ENCODE assay signal across 1 cellular context in the genomic region with DNA sequence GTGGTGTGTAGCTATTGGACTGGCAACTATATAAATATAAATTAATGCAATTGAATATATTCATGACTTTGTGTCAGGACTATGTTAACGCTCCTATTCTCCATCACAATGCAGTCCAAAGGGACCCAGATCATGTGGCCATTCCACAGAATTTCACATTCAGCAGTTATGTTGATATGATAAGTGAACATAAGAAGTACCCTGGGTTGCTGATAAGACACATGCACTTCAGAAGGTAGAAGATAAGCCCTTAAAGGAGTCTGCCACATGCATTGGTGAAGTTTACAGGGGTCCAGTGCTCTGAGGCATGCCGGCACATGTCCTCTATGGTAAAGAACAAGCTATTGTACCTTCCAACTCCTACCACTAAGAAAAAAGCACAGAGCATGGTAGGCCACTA.
TF ChIP-seq lines count a peak whose summit lies in the region.

No MANE protein-coding gene starts in this region.

TF ChIP-seq in H1, 55 proteins besides CTCF, POLR2A, EP300 and RAD21 (continued from another document):
- TF ChIP-seq, protein P1, sequence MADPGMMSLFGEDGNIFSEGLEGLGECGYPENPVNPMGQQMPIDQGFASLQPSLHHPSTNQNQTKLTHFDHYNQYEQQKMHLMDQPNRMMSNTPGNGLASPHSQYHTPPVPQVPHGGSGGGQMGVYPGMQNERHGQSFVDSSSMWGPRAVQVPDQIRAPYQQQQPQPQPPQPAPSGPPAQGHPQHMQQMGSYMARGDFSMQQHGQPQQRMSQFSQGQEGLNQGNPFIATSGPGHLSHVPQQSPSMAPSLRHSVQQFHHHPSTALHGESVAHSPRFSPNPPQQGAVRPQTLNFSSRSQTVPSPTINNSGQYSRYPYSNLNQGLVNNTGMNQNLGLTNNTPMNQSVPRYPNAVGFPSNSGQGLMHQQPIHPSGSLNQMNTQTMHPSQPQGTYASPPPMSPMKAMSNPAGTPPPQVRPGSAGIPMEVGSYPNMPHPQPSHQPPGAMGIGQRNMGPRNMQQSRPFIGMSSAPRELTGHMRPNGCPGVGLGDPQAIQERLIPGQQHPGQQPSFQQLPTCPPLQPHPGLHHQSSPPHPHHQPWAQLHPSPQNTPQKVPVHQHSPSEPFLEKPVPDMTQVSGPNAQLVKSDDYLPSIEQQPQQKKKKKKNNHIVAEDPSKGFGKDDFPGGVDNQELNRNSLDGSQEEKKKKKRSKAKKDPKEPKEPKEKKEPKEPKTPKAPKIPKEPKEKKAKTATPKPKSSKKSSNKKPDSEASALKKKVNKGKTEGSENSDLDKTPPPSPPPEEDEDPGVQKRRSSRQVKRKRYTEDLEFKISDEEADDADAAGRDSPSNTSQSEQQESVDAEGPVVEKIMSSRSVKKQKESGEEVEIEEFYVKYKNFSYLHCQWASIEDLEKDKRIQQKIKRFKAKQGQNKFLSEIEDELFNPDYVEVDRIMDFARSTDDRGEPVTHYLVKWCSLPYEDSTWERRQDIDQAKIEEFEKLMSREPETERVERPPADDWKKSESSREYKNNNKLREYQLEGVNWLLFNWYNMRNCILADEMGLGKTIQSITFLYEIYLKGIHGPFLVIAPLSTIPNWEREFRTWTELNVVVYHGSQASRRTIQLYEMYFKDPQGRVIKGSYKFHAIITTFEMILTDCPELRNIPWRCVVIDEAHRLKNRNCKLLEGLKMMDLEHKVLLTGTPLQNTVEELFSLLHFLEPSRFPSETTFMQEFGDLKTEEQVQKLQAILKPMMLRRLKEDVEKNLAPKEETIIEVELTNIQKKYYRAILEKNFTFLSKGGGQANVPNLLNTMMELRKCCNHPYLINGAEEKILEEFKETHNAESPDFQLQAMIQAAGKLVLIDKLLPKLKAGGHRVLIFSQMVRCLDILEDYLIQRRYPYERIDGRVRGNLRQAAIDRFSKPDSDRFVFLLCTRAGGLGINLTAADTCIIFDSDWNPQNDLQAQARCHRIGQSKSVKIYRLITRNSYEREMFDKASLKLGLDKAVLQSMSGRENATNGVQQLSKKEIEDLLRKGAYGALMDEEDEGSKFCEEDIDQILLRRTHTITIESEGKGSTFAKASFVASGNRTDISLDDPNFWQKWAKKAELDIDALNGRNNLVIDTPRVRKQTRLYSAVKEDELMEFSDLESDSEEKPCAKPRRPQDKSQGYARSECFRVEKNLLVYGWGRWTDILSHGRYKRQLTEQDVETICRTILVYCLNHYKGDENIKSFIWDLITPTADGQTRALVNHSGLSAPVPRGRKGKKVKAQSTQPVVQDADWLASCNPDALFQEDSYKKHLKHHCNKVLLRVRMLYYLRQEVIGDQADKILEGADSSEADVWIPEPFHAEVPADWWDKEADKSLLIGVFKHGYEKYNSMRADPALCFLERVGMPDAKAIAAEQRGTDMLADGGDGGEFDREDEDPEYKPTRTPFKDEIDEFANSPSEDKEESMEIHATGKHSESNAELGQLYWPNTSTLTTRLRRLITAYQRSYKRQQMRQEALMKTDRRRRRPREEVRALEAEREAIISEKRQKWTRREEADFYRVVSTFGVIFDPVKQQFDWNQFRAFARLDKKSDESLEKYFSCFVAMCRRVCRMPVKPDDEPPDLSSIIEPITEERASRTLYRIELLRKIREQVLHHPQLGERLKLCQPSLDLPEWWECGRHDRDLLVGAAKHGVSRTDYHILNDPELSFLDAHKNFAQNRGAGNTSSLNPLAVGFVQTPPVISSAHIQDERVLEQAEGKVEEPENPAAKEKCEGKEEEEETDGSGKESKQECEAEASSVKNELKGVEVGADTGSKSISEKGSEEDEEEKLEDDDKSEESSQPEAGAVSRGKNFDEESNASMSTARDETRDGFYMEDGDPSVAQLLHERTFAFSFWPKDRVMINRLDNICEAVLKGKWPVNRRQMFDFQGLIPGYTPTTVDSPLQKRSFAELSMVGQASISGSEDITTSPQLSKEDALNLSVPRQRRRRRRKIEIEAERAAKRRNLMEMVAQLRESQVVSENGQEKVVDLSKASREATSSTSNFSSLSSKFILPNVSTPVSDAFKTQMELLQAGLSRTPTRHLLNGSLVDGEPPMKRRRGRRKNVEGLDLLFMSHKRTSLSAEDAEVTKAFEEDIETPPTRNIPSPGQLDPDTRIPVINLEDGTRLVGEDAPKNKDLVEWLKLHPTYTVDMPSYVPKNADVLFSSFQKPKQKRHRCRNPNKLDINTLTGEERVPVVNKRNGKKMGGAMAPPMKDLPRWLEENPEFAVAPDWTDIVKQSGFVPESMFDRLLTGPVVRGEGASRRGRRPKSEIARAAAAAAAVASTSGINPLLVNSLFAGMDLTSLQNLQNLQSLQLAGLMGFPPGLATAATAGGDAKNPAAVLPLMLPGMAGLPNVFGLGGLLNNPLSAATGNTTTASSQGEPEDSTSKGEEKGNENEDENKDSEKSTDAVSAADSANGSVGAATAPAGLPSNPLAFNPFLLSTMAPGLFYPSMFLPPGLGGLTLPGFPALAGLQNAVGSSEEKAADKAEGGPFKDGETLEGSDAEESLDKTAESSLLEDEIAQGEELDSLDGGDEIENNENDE (IDR thresholded peaks at IDR 0.05; ENCODE audit: insufficient replicate concordance, low read length): no peak
- TF ChIP-seq YY1 (IDR thresholded peaks at IDR 0.05; ENCODE audit: low read depth, low read length) (no peak), HDAC6 (IDR thresholded peaks at IDR 0.05; ENCODE audit: low read depth, low read length) (no peak), TAF7 (optimal IDR thresholded peaks at IDR 0.05; ENCODE audit: borderline replicate concordance, low read depth, low read length) (no peak), TEAD4 (IDR thresholded peaks at IDR 0.05; ENCODE audit: low read depth, low read length) (no peak), EZH2 (IDR thresholded peaks at IDR 0.05; ENCODE audit: low read depth, low read length, severe bottlenecking) (no peak), MAX (IDR thresholded peaks at IDR 0.05) (no peak), POLR2AphosphoS5 (IDR thresholded peaks at IDR 0.05; ENCODE audit: low read depth, low read length) (no peak)
- TF ChIP-seq, protein P2, sequence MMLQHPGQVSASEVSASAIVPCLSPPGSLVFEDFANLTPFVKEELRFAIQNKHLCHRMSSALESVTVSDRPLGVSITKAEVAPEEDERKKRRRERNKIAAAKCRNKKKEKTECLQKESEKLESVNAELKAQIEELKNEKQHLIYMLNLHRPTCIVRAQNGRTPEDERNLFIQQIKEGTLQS (IDR thresholded peaks at IDR 0.05; ENCODE audit: insufficient read depth, low read depth, low read length): no peak
- TF ChIP-seq, protein P3, sequence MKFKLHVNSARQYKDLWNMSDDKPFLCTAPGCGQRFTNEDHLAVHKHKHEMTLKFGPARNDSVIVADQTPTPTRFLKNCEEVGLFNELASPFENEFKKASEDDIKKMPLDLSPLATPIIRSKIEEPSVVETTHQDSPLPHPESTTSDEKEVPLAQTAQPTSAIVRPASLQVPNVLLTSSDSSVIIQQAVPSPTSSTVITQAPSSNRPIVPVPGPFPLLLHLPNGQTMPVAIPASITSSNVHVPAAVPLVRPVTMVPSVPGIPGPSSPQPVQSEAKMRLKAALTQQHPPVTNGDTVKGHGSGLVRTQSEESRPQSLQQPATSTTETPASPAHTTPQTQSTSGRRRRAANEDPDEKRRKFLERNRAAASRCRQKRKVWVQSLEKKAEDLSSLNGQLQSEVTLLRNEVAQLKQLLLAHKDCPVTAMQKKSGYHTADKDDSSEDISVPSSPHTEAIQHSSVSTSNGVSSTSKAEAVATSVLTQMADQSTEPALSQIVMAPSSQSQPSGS (IDR thresholded peaks at IDR 0.05; ENCODE audit: low read length): no peak
